In the genomic region with DNA sequence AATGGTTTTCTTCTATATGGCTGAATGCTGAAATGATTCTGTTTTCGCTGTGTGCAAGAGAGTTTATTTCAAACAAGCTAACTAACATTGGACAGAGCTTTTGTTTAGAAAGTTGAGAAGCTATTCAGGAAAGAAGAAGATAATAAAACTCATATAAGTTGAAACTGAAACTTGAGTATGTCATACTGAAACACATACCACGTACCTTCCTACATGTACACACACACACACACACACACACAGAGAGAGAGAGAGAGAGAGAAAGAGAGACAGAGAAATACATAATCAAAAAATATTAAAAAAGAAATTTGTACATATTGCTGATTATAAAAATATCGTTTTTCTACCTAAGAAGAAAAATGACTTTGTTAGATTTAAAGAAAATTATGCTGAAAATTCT, we compare ENCODE assay signal across 19 cellular contexts.
DNase-seq lines count a peak whose midpoint lies in the region; ATAC-seq, FAIRE-seq and TF ChIP-seq lines count a peak whose summit lies in the region.
"Had no signal": no experiment of that assay in that cellular context is flagged by ENCODE, and none has a peak within 500 bp of the region (broad histone marks: within the 10 kb centered on the region; RNA-seq: fewer than 3 reads in every experiment).

No MANE protein-coding gene starts in this region.

- H3K4me3 Mint-ChIP-seq in activated naive CD8-positive, alpha-beta T cell treated with anti-CD3 and anti-CD28 coated beads, Interleukin-2, amount 50 U/mL, for 24 hours, result no peak overlapping the region
- H3K4me3 Mint-ChIP-seq: memory B cell; stimulated activated memory B cell treated with anti-CD40 and anti-IgM and Interleukin-4, amounts not matched to agents 10 μg/mL and 1 μg/mL and 100 μg/mL, for 72 hours had no signal

- H3K9ac ChIP-seq in K562 (ENCODE audit: insufficient read depth in 1 of 2, low read depth in 2 of 2, low read length in 2 of 2), result no peak overlapping the region

- peaks cover 14% of the 10 kb centered on the region; the same call in 2 of the 3 replicates for H3K36me3 ChIP-seq in K562 (ENCODE audit: control insufficient read depth, insufficient read depth, low read length)
- H3K36me3 ChIP-seq: BE2C, breast epithelium had no signal

- TF ChIP-seq EP300 in K562 (IDR thresholded peaks at IDR 0.05; ENCODE audit: low read length), result no peak

- TF ChIP-seq POLR2A in K562 (conservative IDR thresholded peaks at IDR 0.05), result no peak

- no peak overlapping the region for H3K4me3 ChIP-seq in K562
- H3K4me3 ChIP-seq: breast epithelium had no signal

- H4K20me1 ChIP-seq in K562 (replicated peaks; ENCODE audit: control insufficient read depth, insufficient read depth, low read length), result no peaks in the 10 kb centered on the region

- POLR2A ChIA-PET in K562 (lab: Yijun Ruan, JAX), result interaction anchor here (0.7 kb wide), 1 partner anchor 127 kb away, joined by 3 read pairs; no protein-coding TSS in a partner anchor

- H3K9me3 ChIP-seq in K562 (replicated peaks; ENCODE audit: control insufficient read depth, insufficient read depth, low read depth, low read length), result no peaks in the 10 kb centered on the region
- H3K9me3 ChIP-seq: BE2C, breast epithelium had no signal

- peak; percentile 84 for ATAC-seq in GM18858 (IDR thresholded peaks at IDR 0.05; ENCODE audit: unreplicated experiment)
- ATAC-seq in GM21786 (IDR thresholded peaks at IDR 0.05; ENCODE audit: unreplicated experiment), result peak; percentile 83
- ATAC-seq in HG03175 (IDR thresholded peaks at IDR 0.05; ENCODE audit: unreplicated experiment), result peak; percentile 79
- no peak for ATAC-seq in K562
- no peak for ATAC-seq in activated naive CD8-positive, alpha-beta T cell treated with anti-CD3 and anti-CD28 coated beads, Interleukin-2, amount 50 U/mL, for 24 hours
- ATAC-seq: Panc1; sciatic nerve; stimulated activated memory B cell treated with anti-CD40 and anti-IgM and Interleukin-4, amounts not matched to agents 10 μg/mL and 1 μg/mL and 100 μg/mL, for 72 hours had no signal

- no peak for FAIRE-seq in K562 (lab: Jason Lieb, UNC)

- no peaks in the 10 kb centered on the region for H3K36me3 Mint-ChIP-seq in activated naive CD8-positive, alpha-beta T cell treated with anti-CD3 and anti-CD28 coated beads, Interleukin-2, amount 50 U/mL, for 24 hours (ENCODE audit: low read depth)
- H3K36me3 Mint-ChIP-seq: memory B cell; stimulated activated memory B cell treated with anti-CD40 and anti-IgM and Interleukin-4, amounts not matched to agents 10 μg/mL and 1 μg/mL and 100 μg/mL, for 72 hours had no signal

- no peak for TF ChIP-seq CTCF in K562 (IDR thresholded peaks at IDR 0.05 in 2 of 3, conservative IDR thresholded peaks at IDR 0.05 in 1 of 3; ENCODE audit: insufficient read depth in 2 of 3, low read depth in 1 of 3, low read length in 3 of 3)

- DNase-seq in K562 (ENCODE audit: extremely low read depth in 1 of 4, low spot score in 3 of 4) (no peak), kidney glomerular epithelial cell (lab: John Stamatoyannopoulos, UW) (no peak), dedifferentiated amniotic fluid mesenchymal stem cell (ENCODE audit: extremely low spot score) (no peak), posterior vena cava (ENCODE audit: low spot score) (no peak)
- no peak for DNase-seq in activated naive CD8-positive, alpha-beta T cell treated with anti-CD3 and anti-CD28 coated beads, Interleukin-2, amount 50 U/mL, for 24 hours
- DNase-seq: BE2C; DMS53; foreskin melanocyte; NCI-H1417 treated with DMSO at 0.1 percent for 48 hours; stimulated activated CD4-positive, alpha-beta T cell treated with anti-CD3 and anti-CD28 coated beads, Interleukin-4, amount 100 ng/mL, for 4 hours; SW 1271 had no signal

- H3K27ac Mint-ChIP-seq in activated naive CD8-positive, alpha-beta T cell treated with anti-CD3 and anti-CD28 coated beads, Interleukin-2, amount 50 U/mL, for 24 hours, result no peak overlapping the region
- H3K27ac Mint-ChIP-seq: memory B cell; stimulated activated memory B cell treated with anti-CD40 and anti-IgM and Interleukin-4, amounts not matched to agents 10 μg/mL and 1 μg/mL and 100 μg/mL, for 72 hours had no signal

- no peak overlapping the region for H3K4me2 ChIP-seq in K562 (ENCODE audit: insufficient read depth, low read length)

- CTCF ChIA-PET in K562 (lab: Yijun Ruan, JAX; ENCODE audit: low intra/inter-chr PET ratio), result no interaction called here

- H3K4me1 ChIP-seq in K562 (replicated peaks in 1 of 2; ENCODE audit: control insufficient read depth in 2 of 2, insufficient read depth in 2 of 2, low read length in 2 of 2), result no peaks in the 10 kb centered on the region
- H3K4me1 ChIP-seq: BE2C, breast epithelium had no signal

- no peak for TF ChIP-seq RAD21 in K562 (CRISPR knock-in tag; conservative IDR thresholded peaks at IDR 0.05 in 1 of 2, IDR thresholded peaks at IDR 0.05 in 1 of 2)

- H3K79me2 ChIP-seq in K562 (ENCODE audit: control insufficient read depth, insufficient read depth, low read length), result no peaks in the 10 kb centered on the region

- WGBS in K562 (ENCODE audit: insufficient coverage, low coverage, missing lambda C conversion rate), result 62% methylated on average over 3 of the region's 3 CpGs

- peaks cover 17% of the 10 kb centered on the region for H3K9me3 Mint-ChIP-seq in activated naive CD8-positive, alpha-beta T cell treated with anti-CD3 and anti-CD28 coated beads, Interleukin-2, amount 50 U/mL, for 24 hours

- no peaks in the 10 kb centered on the region for H3K27me3 ChIP-seq in K562 (ENCODE audit: control insufficient read depth in 2 of 2, insufficient read depth in 2 of 2, low read length in 2 of 2)
- H3K27me3 ChIP-seq: BE2C, breast epithelium had no signal

- H2AFZ ChIP-seq in K562 (ENCODE audit: low read depth, low read length), result no peak overlapping the region

- intact Hi-C loops in K562 (cut with micrococcal nuclease) (no loop called here), posterior vena cava (cut with DNase I) (no loop called here)

- H3K9me1 ChIP-seq in K562 (ENCODE audit: control insufficient read depth, insufficient read depth, low read length), result no peaks in the 10 kb centered on the region

- H3K27me3 Mint-ChIP-seq in activated naive CD8-positive, alpha-beta T cell treated with anti-CD3 and anti-CD28 coated beads, Interleukin-2, amount 50 U/mL, for 24 hours, result no peaks in the 10 kb centered on the region
- H3K27me3 Mint-ChIP-seq: memory B cell; stimulated activated memory B cell treated with anti-CD40 and anti-IgM and Interleukin-4, amounts not matched to agents 10 μg/mL and 1 μg/mL and 100 μg/mL, for 72 hours had no signal

- no TSS peak for BruUV-seq in K562 (replicated peaks; lab: Mats Ljungman, UMichigan)

- in situ Hi-C loops in K562 (cut with MboI), result no loop called here

- H3K4me1 Mint-ChIP-seq in activated naive CD8-positive, alpha-beta T cell treated with anti-CD3 and anti-CD28 coated beads, Interleukin-2, amount 50 U/mL, for 24 hours, result no peaks in the 10 kb centered on the region
- H3K4me1 Mint-ChIP-seq: memory B cell; stimulated activated memory B cell treated with anti-CD40 and anti-IgM and Interleukin-4, amounts not matched to agents 10 μg/mL and 1 μg/mL and 100 μg/mL, for 72 hours had no signal

- H3K27ac ChIP-seq in K562 (ENCODE audit: extremely low read depth, low read depth, low read length), result no peak overlapping the region
- H3K27ac ChIP-seq: breast epithelium had no signal

TF ChIP-seq in K562, 482 proteins besides CTCF, POLR2A, EP300 and RAD21:
- TF ChIP-seq ZBED1 (IDR thresholded peaks at IDR 0.05), result no peak
- no peak for TF ChIP-seq ATF7 (IDR thresholded peaks at IDR 0.05)
- no peak for TF ChIP-seq NUFIP1 (IDR thresholded peaks at IDR 0.05; ENCODE audit: partially characterized antibody)
- TF ChIP-seq ZNF316 (IDR thresholded peaks at IDR 0.05), result 0 out of 2 replicates have a peak, but pooled peaks have one; percentile 14
- TF ChIP-seq, protein P1, sequence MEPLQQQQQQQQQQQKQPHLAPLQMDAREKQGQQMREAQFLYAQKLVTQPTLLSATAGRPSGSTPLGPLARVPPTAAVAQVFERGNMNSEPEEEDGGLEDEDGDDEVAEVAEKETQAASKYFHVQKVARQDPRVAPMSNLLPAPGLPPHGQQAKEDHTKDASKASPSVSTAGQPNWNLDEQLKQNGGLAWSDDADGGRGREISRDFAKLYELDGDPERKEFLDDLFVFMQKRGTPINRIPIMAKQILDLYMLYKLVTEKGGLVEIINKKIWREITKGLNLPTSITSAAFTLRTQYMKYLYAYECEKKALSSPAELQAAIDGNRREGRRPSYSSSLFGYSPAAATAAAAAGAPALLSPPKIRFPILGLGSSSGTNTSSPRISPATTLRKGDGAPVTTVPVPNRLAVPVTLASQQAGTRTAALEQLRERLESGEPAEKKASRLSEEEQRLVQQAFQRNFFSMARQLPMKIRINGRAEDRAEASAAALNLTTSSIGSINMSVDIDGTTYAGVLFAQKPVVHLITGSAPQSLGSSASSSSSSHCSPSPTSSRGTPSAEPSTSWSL (CRISPR knock-in tag; IDR thresholded peaks at IDR 0.05; ENCODE audit: borderline replicate concordance), result no peak
- TF ChIP-seq ZBTB17 (CRISPR knock-in tag; IDR thresholded peaks at IDR 0.05), result no peak
- TF ChIP-seq CBFA2T3 (IDR thresholded peaks at IDR 0.05), result no peak
TF ChIP-seq in K562: peak in this region for 1.

Comparison
In these comparisons a context has a peak if more than half of its experiments do, and no peak if none do; other contexts are left out.
1. ATAC-seq: peak in GM18858 (single experiment), GM21786 (single experiment) and HG03175 (single experiment); none in K562 (single experiment) and activated naive CD8-positive, alpha-beta T cell treated with anti-CD3 and anti-CD28 coated beads, Interleukin-2, amount 50 U/mL, for 24 hours (single experiment).